Comparison of ENCODE assay signal across 1 cellular context in the genomic region with DNA sequence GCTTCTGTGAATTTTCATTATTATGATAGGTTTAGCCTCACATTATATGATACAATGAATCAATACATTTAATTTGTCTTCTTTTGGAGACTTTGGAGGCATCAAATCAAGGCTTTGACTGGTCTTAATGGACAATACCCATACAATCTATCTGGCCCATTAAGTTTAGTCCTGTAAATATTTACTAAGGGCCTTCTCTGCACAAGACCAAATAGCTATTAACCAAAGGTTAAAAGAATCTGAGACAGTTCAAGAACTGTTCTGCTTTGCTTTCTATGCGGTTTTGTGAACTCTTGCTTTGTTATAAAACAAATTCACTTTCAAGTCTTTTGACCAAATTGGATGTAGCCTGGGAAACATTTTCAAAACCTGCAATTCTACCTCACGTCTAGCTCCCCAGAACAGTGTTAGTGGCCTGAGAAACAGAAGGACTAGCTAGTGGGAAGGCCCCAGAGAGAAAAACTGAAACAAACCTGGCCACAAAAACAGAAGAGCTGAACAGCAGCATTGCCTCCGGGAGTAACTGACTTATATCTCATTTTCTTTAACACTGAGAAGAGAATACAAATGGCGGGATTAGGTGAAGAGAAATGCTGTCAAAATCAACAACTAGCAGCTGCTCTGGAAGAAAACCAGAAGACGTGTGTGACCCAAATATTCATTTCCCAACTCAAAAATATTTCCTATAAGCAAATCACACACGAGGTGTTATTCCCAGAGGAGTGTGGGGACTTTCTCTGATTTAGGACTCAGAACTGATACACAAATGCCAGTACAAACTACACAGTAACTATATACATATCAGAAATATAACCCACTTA.
TF ChIP-seq lines count a peak whose summit lies in the region.

No MANE protein-coding gene starts in this region.

TF ChIP-seq in K562, 482 proteins besides CTCF, POLR2A, EP300 and RAD21:
- TF ChIP-seq SAP30 (IDR thresholded peaks at IDR 0.05; ENCODE audit: borderline replicate concordance, insufficient read depth, low read depth, low read length, poor library complexity, severe bottlenecking): no peak
- TF ChIP-seq NR4A1 (CRISPR knock-in tag; IDR thresholded peaks at IDR 0.05): no peak
- no peak for TF ChIP-seq NR4A1 (tag; IDR thresholded peaks at IDR 0.05)
- TF ChIP-seq, protein P1, sequence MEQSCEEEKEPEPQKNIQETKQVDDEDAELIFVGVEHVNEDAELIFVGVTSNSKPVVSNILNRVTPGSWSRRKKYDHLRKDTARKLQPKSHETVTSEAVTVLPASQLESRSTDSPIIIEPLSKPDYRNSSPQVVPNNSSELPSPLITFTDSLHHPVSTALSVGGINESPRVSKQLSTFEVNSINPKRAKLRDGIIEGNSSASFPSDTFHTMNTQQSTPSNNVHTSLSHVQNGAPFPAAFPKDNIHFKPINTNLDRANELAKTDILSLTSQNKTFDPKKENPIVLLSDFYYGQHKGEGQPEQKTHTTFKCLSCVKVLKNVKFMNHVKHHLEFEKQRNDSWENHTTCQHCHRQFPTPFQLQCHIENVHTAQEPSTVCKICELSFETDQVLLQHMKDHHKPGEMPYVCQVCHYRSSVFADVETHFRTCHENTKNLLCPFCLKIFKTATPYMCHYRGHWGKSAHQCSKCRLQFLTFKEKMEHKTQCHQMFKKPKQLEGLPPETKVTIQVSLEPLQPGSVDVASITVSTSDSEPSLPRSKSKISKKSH (CRISPR knock-in tag; IDR thresholded peaks at IDR 0.05): no peak
